8 cellular contexts compared by ENCODE assay signal in the genomic region with DNA sequence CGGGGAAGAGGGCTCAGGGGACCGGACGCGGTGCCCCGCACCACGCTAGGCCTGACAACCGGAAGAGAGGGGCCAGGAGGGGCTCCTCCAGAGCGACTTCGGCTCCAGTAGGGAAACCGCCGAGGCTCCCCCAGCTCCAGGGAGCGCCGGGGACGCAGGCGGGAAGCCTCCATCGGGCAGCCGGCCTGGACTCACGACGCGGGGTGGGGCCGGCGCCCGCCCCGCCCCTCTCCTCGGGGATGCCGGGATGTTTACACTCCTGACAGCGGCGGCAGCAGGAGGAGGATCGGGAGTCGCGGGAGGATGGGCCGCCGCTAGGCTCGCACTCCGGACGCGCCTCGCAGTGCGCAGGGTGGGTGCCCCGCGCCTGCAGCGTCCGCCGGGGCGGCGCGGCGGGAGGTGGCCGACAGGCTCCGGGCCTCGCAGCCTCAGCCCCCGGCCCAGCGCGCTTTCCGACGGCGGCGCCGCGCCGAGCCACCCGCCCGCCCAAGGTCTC. TPM values are rescaled to one million over a fixed set of nuclear protein-coding genes. Genes with fewer than 3 reads are reported as not detected.
DNase-seq lines count a peak whose midpoint lies in the region; ATAC-seq, FAIRE-seq and TF ChIP-seq lines count a peak whose summit lies in the region.

A gene (plus strand): TSS at position 254 of the 496 bp plus-strand sequence. CDS start 75,583 bp downstream, outside the sequence.

- TF ChIP-seq CTCF in Calu3 (IDR thresholded peaks at IDR 0.05; ENCODE audit: unreplicated experiment) (no peak), mesothelial cell of epicardium (IDR thresholded peaks at IDR 0.05; ENCODE audit: unreplicated experiment) (no peak)

- ATAC-seq in GM21390 (IDR thresholded peaks at IDR 0.05; ENCODE audit: unreplicated experiment) = peak; percentile 43
- peak; percentile 72 for ATAC-seq in stimulated activated memory B cell treated with anti-CD40 and anti-IgM and Interleukin-4, amounts not matched to agents 10 μg/mL and 1 μg/mL and 100 μg/mL, for 72 hours

- intact Hi-C loops in Calu3 (cut with micrococcal nuclease; ENCODE audit: unreplicated experiment) = loop anchor here (1.0 to 10.0 kb wide), 7 partner anchors 68 to 542 kb away; no protein-coding TSS in a partner anchor

- H3K27me3 ChIP-seq in NT2/D1 (ENCODE audit: insufficient read depth, insufficient read length) = no peaks in the 10 kb centered on the region

- BruUV-seq in Calu3 (replicated peaks; lab: Mats Ljungman, UMichigan) = no TSS peak

- peak; percentile 88 for FAIRE-seq in HTR-8/SVneo (lab: Jason Lieb, UNC)

- DNase-seq in Calu3 = peak; percentile 94
- peak; percentile 79 for DNase-seq in HTR-8/SVneo (ENCODE audit: insufficient read length, low spot score)
- DNase-seq in NT2/D1 (ENCODE audit: low read depth, low spot score) = peak; percentile 72
- peak; percentile 38 for DNase-seq in activated T-cell treated with anti-CD3 and anti-CD28 coated beads for 4 hours
- peak; percentile 56 for DNase-seq in epidermal melanocyte (ENCODE audit: insufficient read length, low spot score)
- DNase-seq in mesothelial cell of epicardium (ENCODE audit: low spot score in 2 of 2, unreplicated experiment in 2 of 2) = peak; percentile 58 to 79

- no peaks in the 10 kb centered on the region for H3K9me3 ChIP-seq in NT2/D1 (ENCODE audit: insufficient read depth, low read length)

- H3K9me3 Mint-ChIP-seq in Calu3 (ENCODE audit: low read depth, unreplicated experiment) (no peaks in the 10 kb centered on the region), mesothelial cell of epicardium (no peaks in the 10 kb centered on the region)
- H3K9me3 Mint-ChIP-seq in stimulated activated memory B cell treated with anti-CD40 and anti-IgM and Interleukin-4, amounts not matched to agents 10 μg/mL and 1 μg/mL and 100 μg/mL, for 72 hours = no peaks in the 10 kb centered on the region

- H3K27me3 Mint-ChIP-seq in Calu3 (ENCODE audit: unreplicated experiment) = no peaks in the 10 kb centered on the region
- no peaks in the 10 kb centered on the region for H3K27me3 Mint-ChIP-seq in mesothelial cell of epicardium (ENCODE audit: low read depth)
- no peaks in the 10 kb centered on the region for H3K27me3 Mint-ChIP-seq in stimulated activated memory B cell treated with anti-CD40 and anti-IgM and Interleukin-4, amounts not matched to agents 10 μg/mL and 1 μg/mL and 100 μg/mL, for 72 hours

- no peaks in the 10 kb centered on the region for H3K4me1 ChIP-seq in NT2/D1 (ENCODE audit: insufficient read depth, insufficient read length)

- H3K36me3 Mint-ChIP-seq in Calu3 (ENCODE audit: insufficient read depth, unreplicated experiment) (peaks cover 58% of the 10 kb centered on the region), mesothelial cell of epicardium (no peaks in the 10 kb centered on the region)
- no peaks in the 10 kb centered on the region for H3K36me3 Mint-ChIP-seq in stimulated activated memory B cell treated with anti-CD40 and anti-IgM and Interleukin-4, amounts not matched to agents 10 μg/mL and 1 μg/mL and 100 μg/mL, for 72 hours

- H3K4me1 Mint-ChIP-seq in Calu3 (ENCODE audit: low read depth, unreplicated experiment) = peaks cover 51% of the 10 kb centered on the region
- H3K4me1 Mint-ChIP-seq in mesothelial cell of epicardium = peaks cover 44% of the 10 kb centered on the region
- peaks cover 18% of the 10 kb centered on the region for H3K4me1 Mint-ChIP-seq in stimulated activated memory B cell treated with anti-CD40 and anti-IgM and Interleukin-4, amounts not matched to agents 10 μg/mL and 1 μg/mL and 100 μg/mL, for 72 hours

- peak within 1 kb of the TSS; percentile 63 for H3K4me3 ChIP-seq in NT2/D1 (ENCODE audit: insufficient read length, low read depth)

- peak within 1 kb of the TSS; percentile 81 for H3K27ac Mint-ChIP-seq in Calu3 (ENCODE audit: unreplicated experiment)
- H3K27ac Mint-ChIP-seq in mesothelial cell of epicardium = peak within 1 kb of the TSS; percentile 99
- H3K27ac Mint-ChIP-seq in stimulated activated memory B cell treated with anti-CD40 and anti-IgM and Interleukin-4, amounts not matched to agents 10 μg/mL and 1 μg/mL and 100 μg/mL, for 72 hours = peak within 1 kb of the TSS; percentile 93

- H3K9ac ChIP-seq in NT2/D1 (ENCODE audit: insufficient read length, low read depth) = peak within 1 kb of the TSS; percentile 90

- H3K4me3 Mint-ChIP-seq in Calu3 (ENCODE audit: low read depth, unreplicated experiment) (peak within 1 kb of the TSS; percentile 87), mesothelial cell of epicardium (peak within 1 kb of the TSS; percentile 93)
- H3K4me3 Mint-ChIP-seq in stimulated activated memory B cell treated with anti-CD40 and anti-IgM and Interleukin-4, amounts not matched to agents 10 μg/mL and 1 μg/mL and 100 μg/mL, for 72 hours = peak within 1 kb of the TSS; percentile 98

- CTCF ChIA-PET in Calu3 (lab: Charles Lee) = interaction anchor here (0.8 to 2.3 kb wide), 7 partner anchors 16 to 153 kb away, joined by 3 to 15 read pairs (median 4); no protein-coding TSS in a partner anchor

- no peaks in the 10 kb centered on the region for H3K36me3 ChIP-seq in NT2/D1 (ENCODE audit: insufficient read depth, insufficient read length, low read length)

RNA-seq across cellular contexts. Expression of the gene that starts here (rescaled TPM):
- total RNA-seq in Calu3 (2022) = 136 and 145 TPM in 2 replicates
- 58.3 to 63.2 TPM (median 61.6 TPM) in 3 replicates for total RNA-seq in mesothelial cell of epicardium

Comparison
In these comparisons a context has a peak if more than half of its experiments do, and no peak if none do; other contexts are left out.
1. Peak in every context shown above with its lines: DNase-seq, ATAC-seq and H3K4me3 ChIP-seq.
2. DNase-seq: peak in every context shown above with its lines; median percentile 94 in Calu3; 79 in HTR-8/SVneo; 72 in NT2/D1; 68 in mesothelial cell of epicardium; 56 in epidermal melanocyte; 38 in activated T-cell treated with anti-CD3 and anti-CD28 coated beads for 4 hours.